ENCODE assay signal across 1 cellular context in genomic region chr1:36489258-36490051, GRCh38. TPM values are rescaled to one million over a fixed set of nuclear protein-coding genes. Genes with fewer than 3 reads are reported as not detected.
"Had no signal": no experiment of that assay in that cellular context is flagged by ENCODE, and none has a peak within 500 bp of the region (broad histone marks: within the 10 kb centered on the region; RNA-seq: fewer than 3 reads in every experiment).

No MANE protein-coding gene starts in this region.

RNA-seq across cellular contexts. Expression of gene CSF3R, which starts 6.7 kb away (rescaled TPM):
- total RNA-seq: osteocyte had no signal
